Comparison of ENCODE assay signal across 1 cellular context in genomic region chr5:172834570-172835245, GRCh38.
TF ChIP-seq lines count a peak whose summit lies in the region.

No MANE protein-coding gene starts in this region.

TF ChIP-seq in HepG2, 621 proteins besides CTCF, POLR2A, EP300 and RAD21 (continued from another document and continues in another):
- TF ChIP-seq, protein P1, sequence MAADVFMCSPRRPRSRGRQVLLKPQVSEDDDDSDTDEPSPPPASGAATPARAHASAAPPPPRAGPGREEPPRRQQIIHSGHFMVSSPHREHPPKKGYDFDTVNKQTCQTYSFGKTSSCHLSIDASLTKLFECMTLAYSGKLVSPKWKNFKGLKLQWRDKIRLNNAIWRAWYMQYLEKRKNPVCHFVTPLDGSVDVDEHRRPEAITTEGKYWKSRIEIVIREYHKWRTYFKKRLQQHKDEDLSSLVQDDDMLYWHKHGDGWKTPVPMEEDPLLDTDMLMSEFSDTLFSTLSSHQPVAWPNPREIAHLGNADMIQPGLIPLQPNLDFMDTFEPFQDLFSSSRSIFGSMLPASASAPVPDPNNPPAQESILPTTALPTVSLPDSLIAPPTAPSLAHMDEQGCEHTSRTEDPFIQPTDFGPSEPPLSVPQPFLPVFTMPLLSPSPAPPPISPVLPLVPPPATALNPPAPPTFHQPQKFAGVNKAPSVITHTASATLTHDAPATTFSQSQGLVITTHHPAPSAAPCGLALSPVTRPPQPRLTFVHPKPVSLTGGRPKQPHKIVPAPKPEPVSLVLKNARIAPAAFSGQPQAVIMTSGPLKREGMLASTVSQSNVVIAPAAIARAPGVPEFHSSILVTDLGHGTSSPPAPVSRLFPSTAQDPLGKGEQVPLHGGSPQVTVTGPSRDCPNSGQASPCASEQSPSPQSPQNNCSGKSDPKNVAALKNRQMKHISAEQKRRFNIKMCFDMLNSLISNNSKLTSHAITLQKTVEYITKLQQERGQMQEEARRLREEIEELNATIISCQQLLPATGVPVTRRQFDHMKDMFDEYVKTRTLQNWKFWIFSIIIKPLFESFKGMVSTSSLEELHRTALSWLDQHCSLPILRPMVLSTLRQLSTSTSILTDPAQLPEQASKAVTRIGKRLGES (CRISPR knock-in tag; IDR thresholded peaks at IDR 0.05; ENCODE audit: borderline replicate concordance) = no peak
- TF ChIP-seq ZSCAN22 (CRISPR knock-in tag; IDR thresholded peaks at IDR 0.05) = no peak
- TF ChIP-seq TCF12 (IDR thresholded peaks at IDR 0.05) = no peak
- TF ChIP-seq TCF12 (CRISPR knock-in tag; IDR thresholded peaks at IDR 0.05) = 0 out of 2 replicates have a peak, but pooled peaks have one; percentile 46
- no peak for TF ChIP-seq KLF9 (CRISPR knock-in tag; IDR thresholded peaks at IDR 0.05; ENCODE audit: low read depth)
- no peak for TF ChIP-seq ZNF720 (CRISPR knock-in tag; IDR thresholded peaks at IDR 0.05)
- no peak for TF ChIP-seq TCF7 (IDR thresholded peaks at IDR 0.05; ENCODE audit: low read depth)
- no peak for TF ChIP-seq IRF2 (CRISPR knock-in tag; IDR thresholded peaks at IDR 0.05)
- TF ChIP-seq SNAI1 (CRISPR knock-in tag; IDR thresholded peaks at IDR 0.05; ENCODE audit: borderline replicate concordance) = no peak
- no peak for TF ChIP-seq DMTF1 (CRISPR knock-in tag; IDR thresholded peaks at IDR 0.05)
- no peak for TF ChIP-seq KDM3A (CRISPR knock-in tag; IDR thresholded peaks at IDR 0.05; ENCODE audit: low read depth)
- 0 out of 2 replicates have a peak, but pooled peaks have one; percentile 25 for TF ChIP-seq POGZ (CRISPR knock-in tag; IDR thresholded peaks at IDR 0.05)
- TF ChIP-seq CENPT (CRISPR knock-in tag; IDR thresholded peaks at IDR 0.05; ENCODE audit: low read depth) = no peak
- TF ChIP-seq THAP11 (CRISPR knock-in tag; IDR thresholded peaks at IDR 0.05) = no peak
- no peak for TF ChIP-seq ARNT (IDR thresholded peaks at IDR 0.05)
- no peak for TF ChIP-seq SIN3B (IDR thresholded peaks at IDR 0.05; ENCODE audit: low read length)
- no peak for TF ChIP-seq KDM4B (CRISPR knock-in tag; IDR thresholded peaks at IDR 0.05)
- TF ChIP-seq KDM2A (CRISPR knock-in tag; IDR thresholded peaks at IDR 0.05; ENCODE audit: borderline replicate concordance, low read depth) = peak; percentile 34; the same call in 1 of the 2 replicates
- no peak for TF ChIP-seq POLR2AphosphoS5 (IDR thresholded peaks at IDR 0.05; ENCODE audit: low read depth, low read length)
- TF ChIP-seq ZNF674 (CRISPR knock-in tag; IDR thresholded peaks at IDR 0.05; ENCODE audit: low read depth) = no peak
- TF ChIP-seq ZBTB21 (CRISPR knock-in tag; IDR thresholded peaks at IDR 0.05) = no peak
- TF ChIP-seq TFAP4 (IDR thresholded peaks at IDR 0.05; ENCODE audit: borderline replicate concordance, low read depth) = no peak
- TF ChIP-seq ZNF776 (CRISPR knock-in tag; IDR thresholded peaks at IDR 0.05) = no peak
- TF ChIP-seq ZNF652 (CRISPR knock-in tag; IDR thresholded peaks at IDR 0.05; ENCODE audit: borderline replicate concordance, low read depth) = no peak
- TF ChIP-seq SALL1 (CRISPR knock-in tag; IDR thresholded peaks at IDR 0.05) = no peak
- no peak for TF ChIP-seq PCBP2 (optimal IDR thresholded peaks at IDR 0.05; ENCODE audit: low read depth, low read length, poor library complexity, severe bottlenecking)
- no peak for TF ChIP-seq DR1 (CRISPR knock-in tag; IDR thresholded peaks at IDR 0.05)
- TF ChIP-seq IRF1 (CRISPR knock-in tag; IDR thresholded peaks at IDR 0.05; ENCODE audit: low read depth) = no peak
- no peak for TF ChIP-seq YEATS4 (CRISPR knock-in tag; IDR thresholded peaks at IDR 0.05; ENCODE audit: borderline replicate concordance)
- TF ChIP-seq, protein P2, sequence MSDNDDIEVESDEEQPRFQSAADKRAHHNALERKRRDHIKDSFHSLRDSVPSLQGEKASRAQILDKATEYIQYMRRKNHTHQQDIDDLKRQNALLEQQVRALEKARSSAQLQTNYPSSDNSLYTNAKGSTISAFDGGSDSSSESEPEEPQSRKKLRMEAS (IDR thresholded peaks at IDR 0.05) = peak; percentile 39; the same call in 1 of the 2 replicates
- TF ChIP-seq, protein P3, sequence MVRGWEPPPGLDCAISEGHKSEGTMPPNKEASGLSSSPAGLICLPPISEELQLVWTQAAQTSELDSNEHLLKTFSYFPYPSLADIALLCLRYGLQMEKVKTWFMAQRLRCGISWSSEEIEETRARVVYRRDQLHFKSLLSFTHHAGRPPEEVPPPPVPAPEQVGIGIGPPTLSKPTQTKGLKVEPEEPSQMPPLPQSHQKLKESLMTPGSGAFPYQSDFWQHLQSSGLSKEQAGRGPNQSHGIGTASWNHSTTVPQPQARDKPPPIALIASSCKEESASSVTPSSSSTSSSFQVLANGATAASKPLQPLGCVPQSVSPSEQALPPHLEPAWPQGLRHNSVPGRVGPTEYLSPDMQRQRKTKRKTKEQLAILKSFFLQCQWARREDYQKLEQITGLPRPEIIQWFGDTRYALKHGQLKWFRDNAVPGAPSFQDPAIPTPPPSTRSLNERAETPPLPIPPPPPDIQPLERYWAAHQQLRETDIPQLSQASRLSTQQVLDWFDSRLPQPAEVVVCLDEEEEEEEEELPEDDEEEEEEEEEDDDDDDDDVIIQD (CRISPR knock-in tag; IDR thresholded peaks at IDR 0.05; ENCODE audit: low read depth) = no peak
- TF ChIP-seq, protein P4, sequence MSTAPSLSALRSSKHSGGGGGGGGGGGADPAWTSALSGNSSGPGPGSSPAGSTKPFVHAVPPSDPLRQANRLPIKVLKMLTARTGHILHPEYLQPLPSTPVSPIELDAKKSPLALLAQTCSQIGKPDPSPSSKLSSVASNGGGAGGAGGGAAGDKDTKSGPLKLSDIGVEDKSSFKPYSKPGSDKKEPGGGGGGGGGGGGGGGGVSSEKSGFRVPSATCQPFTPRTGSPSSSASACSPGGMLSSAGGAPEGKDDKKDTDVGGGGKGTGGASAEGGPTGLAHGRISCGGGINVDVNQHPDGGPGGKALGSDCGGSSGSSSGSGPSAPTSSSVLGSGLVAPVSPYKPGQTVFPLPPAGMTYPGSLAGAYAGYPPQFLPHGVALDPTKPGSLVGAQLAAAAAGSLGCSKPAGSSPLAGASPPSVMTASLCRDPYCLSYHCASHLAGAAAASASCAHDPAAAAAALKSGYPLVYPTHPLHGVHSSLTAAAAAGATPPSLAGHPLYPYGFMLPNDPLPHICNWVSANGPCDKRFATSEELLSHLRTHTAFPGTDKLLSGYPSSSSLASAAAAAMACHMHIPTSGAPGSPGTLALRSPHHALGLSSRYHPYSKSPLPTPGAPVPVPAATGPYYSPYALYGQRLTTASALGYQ (CRISPR knock-in tag; IDR thresholded peaks at IDR 0.05) = no peak
- TF ChIP-seq NFYC (CRISPR knock-in tag; IDR thresholded peaks at IDR 0.05) = no peak
- TF ChIP-seq SPEN (CRISPR knock-in tag; IDR thresholded peaks at IDR 0.05; ENCODE audit: low read depth) = no peak
- TF ChIP-seq KDM5B (CRISPR knock-in tag; IDR thresholded peaks at IDR 0.05; ENCODE audit: borderline replicate concordance) = no peak
- TF ChIP-seq IRF9 (CRISPR knock-in tag; IDR thresholded peaks at IDR 0.05; ENCODE audit: borderline replicate concordance) = no peak
- TF ChIP-seq MAZ (IDR thresholded peaks at IDR 0.05; ENCODE audit: borderline replicate concordance, low read depth, low read length) = no peak
- 0 out of 2 replicates have a peak, but pooled peaks have one; percentile 11 for TF ChIP-seq MAZ (CRISPR knock-in tag; IDR thresholded peaks at IDR 0.05; ENCODE audit: low read depth)
- TF ChIP-seq ZNF530 (CRISPR knock-in tag; IDR thresholded peaks at IDR 0.05; ENCODE audit: low read depth) = no peak
- TF ChIP-seq ZNF619 (CRISPR knock-in tag; IDR thresholded peaks at IDR 0.05) = no peak
- no peak for TF ChIP-seq CBFB (CRISPR knock-in tag; IDR thresholded peaks at IDR 0.05)
- TF ChIP-seq ZNF75D (CRISPR knock-in tag; IDR thresholded peaks at IDR 0.05; ENCODE audit: borderline replicate concordance) = no peak
- no peak for TF ChIP-seq ZFY (CRISPR knock-in tag; IDR thresholded peaks at IDR 0.05)
- TF ChIP-seq SRSF4 (IDR thresholded peaks at IDR 0.05; ENCODE audit: low read depth, low read length, poor library complexity, severe bottlenecking) = no peak
- 0 out of 2 replicates have a peak, but pooled peaks have one; percentile 32 for TF ChIP-seq ZNF564 (CRISPR knock-in tag; IDR thresholded peaks at IDR 0.05)
- no peak for TF ChIP-seq RFX1 (IDR thresholded peaks at IDR 0.05)
- TF ChIP-seq PHF21A (CRISPR knock-in tag; IDR thresholded peaks at IDR 0.05) = no peak
- TF ChIP-seq SRSF1 (optimal IDR thresholded peaks at IDR 0.05; ENCODE audit: low read depth, low read length) = peak; percentile 47
- no peak for TF ChIP-seq ZNF782 (CRISPR knock-in tag; IDR thresholded peaks at IDR 0.05; ENCODE audit: borderline replicate concordance)
- no peak for TF ChIP-seq ZNF232 (CRISPR knock-in tag; IDR thresholded peaks at IDR 0.05; ENCODE audit: borderline replicate concordance)
- no peak for TF ChIP-seq XBP1 (CRISPR knock-in tag; IDR thresholded peaks at IDR 0.05)
- no peak for TF ChIP-seq ZBTB20 (CRISPR knock-in tag; IDR thresholded peaks at IDR 0.05; ENCODE audit: borderline replicate concordance, low read depth)
- no peak for TF ChIP-seq ZNF572 (CRISPR knock-in tag; IDR thresholded peaks at IDR 0.05)
- no peak for TF ChIP-seq NONO (IDR thresholded peaks at IDR 0.05)
- TF ChIP-seq NONO (CRISPR knock-in tag; conservative IDR thresholded peaks at IDR 0.05) = no peak
- TF ChIP-seq, protein P5, sequence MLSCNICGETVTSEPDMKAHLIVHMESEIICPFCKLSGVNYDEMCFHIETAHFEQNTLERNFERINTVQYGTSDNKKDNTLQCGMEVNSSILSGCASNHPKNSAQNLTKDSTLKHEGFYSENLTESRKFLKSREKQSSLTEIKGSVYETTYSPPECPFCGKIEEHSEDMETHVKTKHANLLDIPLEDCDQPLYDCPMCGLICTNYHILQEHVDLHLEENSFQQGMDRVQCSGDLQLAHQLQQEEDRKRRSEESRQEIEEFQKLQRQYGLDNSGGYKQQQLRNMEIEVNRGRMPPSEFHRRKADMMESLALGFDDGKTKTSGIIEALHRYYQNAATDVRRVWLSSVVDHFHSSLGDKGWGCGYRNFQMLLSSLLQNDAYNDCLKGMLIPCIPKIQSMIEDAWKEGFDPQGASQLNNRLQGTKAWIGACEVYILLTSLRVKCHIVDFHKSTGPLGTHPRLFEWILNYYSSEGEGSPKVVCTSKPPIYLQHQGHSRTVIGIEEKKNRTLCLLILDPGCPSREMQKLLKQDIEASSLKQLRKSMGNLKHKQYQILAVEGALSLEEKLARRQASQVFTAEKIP (CRISPR knock-in tag; IDR thresholded peaks at IDR 0.05; ENCODE audit: borderline replicate concordance) = no peak
- TF ChIP-seq, protein P6, sequence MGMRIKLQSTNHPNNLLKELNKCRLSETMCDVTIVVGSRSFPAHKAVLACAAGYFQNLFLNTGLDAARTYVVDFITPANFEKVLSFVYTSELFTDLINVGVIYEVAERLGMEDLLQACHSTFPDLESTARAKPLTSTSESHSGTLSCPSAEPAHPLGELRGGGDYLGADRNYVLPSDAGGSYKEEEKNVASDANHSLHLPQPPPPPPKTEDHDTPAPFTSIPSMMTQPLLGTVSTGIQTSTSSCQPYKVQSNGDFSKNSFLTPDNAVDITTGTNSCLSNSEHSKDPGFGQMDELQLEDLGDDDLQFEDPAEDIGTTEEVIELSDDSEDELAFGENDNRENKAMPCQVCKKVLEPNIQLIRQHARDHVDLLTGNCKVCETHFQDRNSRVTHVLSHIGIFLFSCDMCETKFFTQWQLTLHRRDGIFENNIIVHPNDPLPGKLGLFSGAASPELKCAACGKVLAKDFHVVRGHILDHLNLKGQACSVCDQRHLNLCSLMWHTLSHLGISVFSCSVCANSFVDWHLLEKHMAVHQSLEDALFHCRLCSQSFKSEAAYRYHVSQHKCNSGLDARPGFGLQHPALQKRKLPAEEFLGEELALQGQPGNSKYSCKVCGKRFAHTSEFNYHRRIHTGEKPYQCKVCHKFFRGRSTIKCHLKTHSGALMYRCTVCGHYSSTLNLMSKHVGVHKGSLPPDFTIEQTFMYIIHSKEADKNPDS (CRISPR knock-in tag; IDR thresholded peaks at IDR 0.05) = no peak
